1 cellular context compared by ENCODE assay signal in genomic region chr6:27867051-27867940, GRCh38.
A peak's percentile ranks its signal among the peaks of the same experiment; 100 is the strongest.
TF ChIP-seq lines count a peak whose summit lies in the region.

No MANE protein-coding gene starts in this region.

TF ChIP-seq in K562, 482 proteins besides CTCF, POLR2A, EP300 and RAD21 (continued from another document and continues in another):
- TF ChIP-seq ZNF398 (CRISPR knock-in tag; IDR thresholded peaks at IDR 0.05) (no peak), NR2F6 (CRISPR knock-in tag; IDR thresholded peaks at IDR 0.05) (no peak), ZFP30 (CRISPR knock-in tag; IDR thresholded peaks at IDR 0.05; ENCODE audit: borderline replicate concordance) (no peak), TRIM24 (IDR thresholded peaks at IDR 0.05) (no peak), ELF1 (tag; IDR thresholded peaks at IDR 0.05) (no peak), SP1 (CRISPR knock-in tag; IDR thresholded peaks at IDR 0.05) (no peak), ZFP1 (CRISPR knock-in tag; IDR thresholded peaks at IDR 0.05) (no peak), ESRRB (CRISPR knock-in tag; IDR thresholded peaks at IDR 0.05; ENCODE audit: borderline replicate concordance) (no peak), HBP1 (CRISPR knock-in tag; IDR thresholded peaks at IDR 0.05) (no peak), PRMT5 (CRISPR knock-in tag; IDR thresholded peaks at IDR 0.05) (no peak), WHSC1 (IDR thresholded peaks at IDR 0.05; ENCODE audit: low read length) (no peak), ZNF785 (CRISPR knock-in tag; IDR thresholded peaks at IDR 0.05) (no peak), ZMIZ1 (IDR thresholded peaks at IDR 0.05; ENCODE audit: low read depth in 2 of 2, low read length in 2 of 2) (0 out of 4 replicates have a peak, but pooled peaks of 1 of the 2 experiments have one; percentile 25), KLF13 (tag; IDR thresholded peaks at IDR 0.05; ENCODE audit: borderline replicate concordance, low read depth) (no peak), MEF2D (tag; conservative IDR thresholded peaks at IDR 0.05; ENCODE audit: low read depth) (no peak), MBD2 (IDR thresholded peaks at IDR 0.05; ENCODE audit: borderline replicate concordance, low read depth) (peak; percentile 79), ADNP (tag; IDR thresholded peaks at IDR 0.05) (no peak), NUFIP1 (IDR thresholded peaks at IDR 0.05; ENCODE audit: partially characterized antibody) (no peak), DPF2 (IDR thresholded peaks at IDR 0.05) (no peak), CBX1 (IDR thresholded peaks at IDR 0.05; ENCODE audit: low read depth) (0 out of 2 replicates have a peak, but pooled peaks have one; percentile 22), HMBOX1 (IDR thresholded peaks at IDR 0.05) (no peak), SAFB (IDR thresholded peaks at IDR 0.05; ENCODE audit: borderline replicate concordance, low read depth, low read length) (no peak), TRIM28 (IDR thresholded peaks at IDR 0.05) (no peak), PURB (CRISPR knock-in tag; IDR thresholded peaks at IDR 0.05; ENCODE audit: low read depth) (no peak), OTX1 (CRISPR knock-in tag; IDR thresholded peaks at IDR 0.05) (no peak), CTCFL (IDR thresholded peaks at IDR 0.05; ENCODE audit: borderline replicate concordance, insufficient read depth, low read depth, low read length, poor library complexity, severe bottlenecking) (no peak), YY1 (IDR thresholded peaks at IDR 0.05; ENCODE audit: borderline replicate concordance in 1 of 3, control insufficient read depth in 1 of 3, extremely low read depth in 1 of 3, insufficient read depth in 3 of 3, insufficient read length in 1 of 3, insufficient replicate concordance in 2 of 3, low read depth in 1 of 3, low read length in 2 of 3) (peak in 2 of 3 experiments; percentile 43 to 58), ZNF239 (CRISPR knock-in tag; IDR thresholded peaks at IDR 0.05) (no peak), SIRT6 (IDR thresholded peaks at IDR 0.05; ENCODE audit: low read depth, low read length) (no peak), SFPQ (IDR thresholded peaks at IDR 0.05; ENCODE audit: low read depth, low read length) (no peak), ZZZ3 (IDR thresholded peaks at IDR 0.05) (no peak), NFRKB (IDR thresholded peaks at IDR 0.05; ENCODE audit: low read depth) (no peak), BDP1 (IDR thresholded peaks at IDR 0.05; ENCODE audit: insufficient read depth, insufficient read length) (no peak), ZNF695 (CRISPR knock-in tag; IDR thresholded peaks at IDR 0.05) (no peak), ZBTB2 (IDR thresholded peaks at IDR 0.05) (no peak), KAT8 (IDR thresholded peaks at IDR 0.05; ENCODE audit: low read depth) (no peak), CHD1 (IDR thresholded peaks at IDR 0.05; ENCODE audit: low read length) (peak; percentile 82), ZNF280A (IDR thresholded peaks at IDR 0.05; ENCODE audit: low read depth, partially characterized antibody) (no peak), ZFP91 (CRISPR knock-in tag; IDR thresholded peaks at IDR 0.05) (no peak), RBM34 (IDR thresholded peaks at IDR 0.05; ENCODE audit: borderline replicate concordance, insufficient read depth, low read length) (no peak), ZBED1 (IDR thresholded peaks at IDR 0.05) (no peak), PRPF4 (IDR thresholded peaks at IDR 0.05; ENCODE audit: insufficient read depth, low read depth, low read length, poor library complexity, severe bottlenecking) (peak; percentile 69), ELK1 (CRISPR knock-in tag; IDR thresholded peaks at IDR 0.05) (no peak), CCNT2 (IDR thresholded peaks at IDR 0.05; ENCODE audit: borderline replicate concordance, extremely low read depth, insufficient read length, low read depth, low read length) (no peak), GABPB2 (CRISPR knock-in tag; conservative IDR thresholded peaks at IDR 0.05) (no peak), MCM5 (IDR thresholded peaks at IDR 0.05; ENCODE audit: low read depth) (no peak), SMAD3 (CRISPR knock-in tag; conservative IDR thresholded peaks at IDR 0.05) (no peak), ZNF165 (CRISPR knock-in tag; IDR thresholded peaks at IDR 0.05; ENCODE audit: borderline replicate concordance) (no peak), ZNF586 (CRISPR knock-in tag; conservative IDR thresholded peaks at IDR 0.05) (no peak), PHF8 (IDR thresholded peaks at IDR 0.05; ENCODE audit: borderline replicate concordance, low read length) (peak; percentile 31; the same call in 1 of the 2 replicates), FOSL1 (tag; conservative IDR thresholded peaks at IDR 0.05) (no peak)
